ENCODE assay signal across 18 cellular contexts in the genomic region with DNA sequence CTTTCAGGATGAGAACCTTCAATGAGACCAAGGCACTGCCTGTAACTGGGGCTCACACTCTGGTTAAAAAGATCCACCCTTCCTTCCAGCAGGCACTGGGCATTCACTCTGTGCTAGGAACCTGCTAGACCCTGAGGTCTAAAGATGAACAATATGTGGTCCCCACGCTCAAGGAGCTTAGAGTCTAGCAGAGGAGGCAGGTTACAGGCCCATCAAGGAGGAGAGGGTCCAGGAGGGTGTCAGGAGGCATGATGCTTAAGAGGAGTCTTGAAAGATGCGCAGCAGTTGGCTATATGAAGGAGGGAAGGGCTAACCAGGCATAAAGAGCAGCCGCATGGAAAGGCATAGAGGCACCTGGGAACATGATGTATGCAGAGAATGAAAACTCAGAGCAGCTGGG. TPM values are rescaled to one million over a fixed set of nuclear protein-coding genes. Genes with fewer than 3 reads are reported as not detected.
A peak's percentile ranks its signal among the peaks of the same experiment; 100 is the strongest.
DNase-seq lines count a peak whose midpoint lies in the region; ATAC-seq, FAIRE-seq and TF ChIP-seq lines count a peak whose summit lies in the region.
"Had no signal": no experiment of that assay in that cellular context is flagged by ENCODE, and none has a peak within 500 bp of the region (broad histone marks: within the 10 kb centered on the region; RNA-seq: fewer than 3 reads in every experiment).

No MANE protein-coding gene starts in this region.

- intact Hi-C loops in naive thymus-derived CD4-positive, alpha-beta T cell (cut with micrococcal nuclease), result no loop called here

- peaks cover 23% of the 10 kb centered on the region for H3K4me1 Mint-ChIP-seq in nephron progenitor cell
- H3K4me1 Mint-ChIP-seq in naive thymus-derived CD4-positive, alpha-beta T cell, result peaks cover 11 to 26% (median 23%) of the 10 kb centered on the region in 7 donors

- H3K36me3 ChIP-seq in bronchial epithelial cell (ENCODE audit: control insufficient read depth, insufficient read depth, low read length) (peaks cover 5% of the 10 kb centered on the region), BE2C (no peaks in the 10 kb centered on the region; the same call in 1 of the 2 replicates)
- peaks cover 0 to 22% (median 10%) of the 10 kb centered on the region in 3 experiments for H3K36me3 ChIP-seq in naive thymus-derived CD4-positive, alpha-beta T cell (ENCODE audit: control insufficient read depth in 2 of 3, insufficient read depth in 3 of 3, low read length in 3 of 3)

- POLR2A ChIA-PET in naive thymus-derived CD4-positive, alpha-beta T cell (lab: Charles Lee), result interaction anchor here (0.6 to 1.2 kb wide), 3 partner anchors 9 to 86 kb away, joined by 3 read pairs; a partner anchor contains a TSS

- DNase-seq in NCI-H82 (lab: John Stamatoyannopoulos, UW) (peak; percentile 39), NCI-H82 treated with DMSO at 0.1 percent for 48 hours (lab: John Stamatoyannopoulos, UW; ENCODE audit: unreplicated experiment) (no peak), AG20443 (ENCODE audit: low spot score) (peak; percentile 1), bronchial epithelial cell (ENCODE audit: low read depth) (no peak), nephron progenitor cell (no peak), EL (no peak), BE2C (no peak)
- DNase-seq in naive thymus-derived CD4-positive, alpha-beta T cell, result no peak
- DNase-seq: Calu3; CD4-positive, alpha-beta memory T cell; DMS53; NCI-H187; NCI-H226; NCI-H526 had no signal

- H3K4me3 ChIP-seq in bronchial epithelial cell (ENCODE audit: low read depth, low read length) (no peak overlapping the region), BE2C (ENCODE audit: low read depth, low read length) (no peak overlapping the region)
- H3K4me3 ChIP-seq in naive thymus-derived CD4-positive, alpha-beta T cell (ENCODE audit: low read length), result no peak overlapping the region
- H3K4me3 ChIP-seq: HAP-1 had no signal

- FAIRE-seq in bronchial epithelial cell (lab: Jason Lieb, UNC), result peak; percentile 73

- peaks cover 4% of the 10 kb centered on the region in 2 donors for H3K4me1 ChIP-seq in naive thymus-derived CD4-positive, alpha-beta T cell (ENCODE audit: control insufficient read depth in 2 of 2, insufficient read depth in 2 of 2, low read length in 2 of 2)
- H3K4me1 ChIP-seq in BE2C, result no peaks in the 10 kb centered on the region
- H3K4me1 ChIP-seq: HAP-1 had no signal

- TF ChIP-seq CTCF in bronchial epithelial cell (IDR thresholded peaks at IDR 0.05; ENCODE audit: insufficient read depth, low read length, severe bottlenecking), result no peak
- no peak for TF ChIP-seq CTCF in nephron progenitor cell (IDR thresholded peaks at IDR 0.05)
- no peak for TF ChIP-seq CTCF in BE2C (IDR thresholded peaks at IDR 0.05; ENCODE audit: low read depth, low read length)

- no peaks in the 10 kb centered on the region for H3K9me3 ChIP-seq in naive thymus-derived CD4-positive, alpha-beta T cell (ENCODE audit: control insufficient read depth in 2 of 3, low read length in 3 of 3)
- no peaks in the 10 kb centered on the region for H3K9me3 ChIP-seq in BE2C
- H3K9me3 ChIP-seq: HAP-1 had no signal

- H3K36me3 Mint-ChIP-seq in nephron progenitor cell (ENCODE audit: low read depth), result peaks cover 20% of the 10 kb centered on the region
- H3K36me3 Mint-ChIP-seq in naive thymus-derived CD4-positive, alpha-beta T cell, result peaks cover 0 to 19% (median 3%) of the 10 kb centered on the region in 5 donors

- CTCF ChIA-PET in naive thymus-derived CD4-positive, alpha-beta T cell (lab: Charles Lee), result interaction anchor here (1.1 to 3.7 kb wide), 3 partner anchors 17 to 35 kb away, joined by 3 to 23 read pairs (median 4); no protein-coding TSS in a partner anchor

- no peaks in the 10 kb centered on the region for H3K9me3 Mint-ChIP-seq in nephron progenitor cell
- no peaks in the 10 kb centered on the region for H3K9me3 Mint-ChIP-seq in naive thymus-derived CD4-positive, alpha-beta T cell
- H3K9me3 Mint-ChIP-seq: CD4-positive, alpha-beta memory T cell; IgD-negative memory B cell had no signal

- no peak overlapping the region for H3K4me3 Mint-ChIP-seq in nephron progenitor cell
- H3K4me3 Mint-ChIP-seq in naive thymus-derived CD4-positive, alpha-beta T cell, result peak overlapping the region in 1 of 10 donors; percentile 28

- no peak overlapping the region for H3K27ac ChIP-seq in naive thymus-derived CD4-positive, alpha-beta T cell (ENCODE audit: low read depth, low read length)
- H3K27ac ChIP-seq: 22Rv1 had no signal

- H3K27me3 Mint-ChIP-seq in nephron progenitor cell (ENCODE audit: low read depth, poor library complexity), result peaks cover 9% of the 10 kb centered on the region
- H3K27me3 Mint-ChIP-seq in naive thymus-derived CD4-positive, alpha-beta T cell, result peaks cover 0 to 5% (median 0%) of the 10 kb centered on the region in 5 donors
- H3K27me3 Mint-ChIP-seq: CD4-positive, alpha-beta memory T cell; IgD-negative memory B cell had no signal

- H3K27me3 ChIP-seq in bronchial epithelial cell (ENCODE audit: control insufficient read depth, insufficient read depth, low read length) (no peaks in the 10 kb centered on the region), BE2C (no peaks in the 10 kb centered on the region)
- no peaks in the 10 kb centered on the region for H3K27me3 ChIP-seq in naive thymus-derived CD4-positive, alpha-beta T cell (ENCODE audit: control insufficient read depth in 2 of 2, insufficient read depth in 2 of 2, low read length in 2 of 2)

- peak overlapping the region; percentile 7 for H3K27ac Mint-ChIP-seq in nephron progenitor cell
- peak overlapping the region in 1 of 9 donors; percentile 4 for H3K27ac Mint-ChIP-seq in naive thymus-derived CD4-positive, alpha-beta T cell

- ATAC-seq in naive thymus-derived CD4-positive, alpha-beta T cell, result no peak

RNA-seq across cellular contexts. Expression of a gene that starts 4.5 kb away (rescaled TPM):
- not detected in 2 replicates for total RNA-seq in bronchial epithelial cell
- total RNA-seq in naive thymus-derived CD4-positive, alpha-beta T cell, result 1 to 10 TPM in 1 of 5 experiments, under 1 TPM in 3, not detected in 1; 0.21 to 1.5 (median 0.63) TPM
- not detected for polyA plus RNA-seq in naive thymus-derived CD4-positive, alpha-beta T cell
- polyA plus RNA-seq in BE2C (2012; ENCODE audit: insufficient read depth, insufficient read length, low read depth), result 1.6 TPM
- total RNA-seq: Calu3 had no signal
- polyA plus RNA-seq: CD4-positive, alpha-beta memory T cell; IgD-negative memory B cell had no signal

RNA-seq across cellular contexts. Expression of a gene that starts 11.7 kb away (rescaled TPM):
- 11.1 and 14.1 TPM in 2 replicates for total RNA-seq in bronchial epithelial cell
- total RNA-seq in naive thymus-derived CD4-positive, alpha-beta T cell, result 10 to 100 TPM; 33.2 to 66.3 (median 56.4) TPM
- 10 to 100 TPM; 35.6 to 44.4 TPM for polyA plus RNA-seq in naive thymus-derived CD4-positive, alpha-beta T cell
- polyA plus RNA-seq in BE2C (2012; ENCODE audit: insufficient read depth, insufficient read length, low read depth), result 17.1 TPM

RNA-seq across cellular contexts. Expression of a gene that starts 47.3 kb away (rescaled TPM):
- 0.64 TPM in 1 of 2 replicates, not detected in the other for total RNA-seq in bronchial epithelial cell
- total RNA-seq in naive thymus-derived CD4-positive, alpha-beta T cell, result not detected
- not detected for polyA plus RNA-seq in naive thymus-derived CD4-positive, alpha-beta T cell
- not detected for polyA plus RNA-seq in BE2C (2012; ENCODE audit: insufficient read depth, insufficient read length, low read depth)
- total RNA-seq: Calu3; CD4-positive, alpha-beta memory T cell; HT1080 had no signal
- polyA plus RNA-seq: CD4-positive, alpha-beta memory T cell; IgD-negative memory B cell had no signal

Comparison
In these comparisons a context has a peak if more than half of its experiments do, and no peak if none do; other contexts are left out.
1. DNase-seq: peak in NCI-H82 (single experiment) and AG20443 (single experiment); none in NCI-H82 treated with DMSO at 0.1 percent for 48 hours (single experiment), bronchial epithelial cell (single experiment), nephron progenitor cell (single experiment), naive thymus-derived CD4-positive, alpha-beta T cell (0 of 9), EL (single experiment) and BE2C (single experiment).